Comparison of ENCODE assay signal across 30 cellular contexts in genomic region chr3:60095930-60096329, GRCh38.
"Had no signal": no experiment of that assay in that cellular context is flagged by ENCODE, and none has a peak within 500 bp of the region (broad histone marks: within the 10 kb centered on the region; RNA-seq: fewer than 3 reads in every experiment).

No MANE protein-coding gene starts in this region.

- H3K4me3 ChIP-seq: colonic mucosa, esophagus muscularis mucosa, gastroesophageal sphincter, heart left ventricle, hepatocyte, lung, mucosa of descending colon, ovary, sigmoid colon, spleen, thoracic aorta, tibial nerve, upper lobe of left lung had no signal

- H3K27ac Mint-ChIP-seq: dendritic cell treated with granulocyte-macrophage colony-stimulating factor and Interleukin-4, amounts not matched to agents 40 ng/mL and 50 ng/mL, for 4 days; endodermal cell; memory B cell; mesothelial cell of epicardium; stimulated activated memory B cell treated with anti-CD40 and anti-IgM and Interleukin-4, amounts not matched to agents 10 μg/mL and 1 μg/mL and 100 μg/mL, for 72 hours; stimulated activated naive CD8-positive, alpha-beta T cell treated with anti-CD3 and anti-CD28 coated beads, Interleukin-15, Interleukin-2, amounts not matched to agents 100 ng/mL and 50 ng/mL, for 24 hours had no signal

- H3K4me1 Mint-ChIP-seq: memory B cell; nephron; stimulated activated memory B cell treated with anti-CD40 and anti-IgM and Interleukin-4, amounts not matched to agents 10 μg/mL and 1 μg/mL and 100 μg/mL, for 72 hours had no signal

- H3K27ac ChIP-seq: colonic mucosa, esophagus muscularis mucosa, foreskin keratinocyte, gastroesophageal sphincter, heart left ventricle, hepatocyte, ovary, sigmoid colon, spleen, thoracic aorta, tibial nerve, upper lobe of left lung had no signal

- ATAC-seq: foreskin keratinocyte; gastroesophageal sphincter; heart left ventricle; left lobe of liver; mucosa of descending colon; right cardiac atrium; stimulated activated memory B cell treated with anti-CD40 and anti-IgM and Interleukin-4, amounts not matched to agents 10 μg/mL and 1 μg/mL and 100 μg/mL, for 72 hours had no signal

- H3K4me1 ChIP-seq: colonic mucosa, esophagus muscularis mucosa, foreskin keratinocyte, gastroesophageal sphincter, heart left ventricle, sigmoid colon, spleen, tibial nerve, upper lobe of left lung had no signal

- H3K36me3 Mint-ChIP-seq: mesothelial cell of epicardium; naive B cell; stimulated activated memory B cell treated with anti-CD40 and anti-IgM and Interleukin-4, amounts not matched to agents 10 μg/mL and 1 μg/mL and 100 μg/mL, for 72 hours had no signal

- H3K9me3 Mint-ChIP-seq: dendritic cell treated with granulocyte-macrophage colony-stimulating factor and Interleukin-4, amounts not matched to agents 40 ng/mL and 50 ng/mL, for 4 days; endodermal cell; stimulated activated naive CD8-positive, alpha-beta T cell treated with anti-CD3 and anti-CD28 coated beads, Interleukin-15, Interleukin-2, amounts not matched to agents 100 ng/mL and 50 ng/mL, for 24 hours had no signal

- H3K36me3 ChIP-seq: colonic mucosa, esophagus muscularis mucosa, gastroesophageal sphincter, heart left ventricle, ovary, sigmoid colon, spleen, thoracic aorta, tibial nerve, upper lobe of left lung had no signal

- H3K27me3 ChIP-seq: colonic mucosa, esophagus muscularis mucosa, foreskin keratinocyte, gastroesophageal sphincter, heart left ventricle, hepatocyte, ovary, sigmoid colon, spleen, tibial nerve, upper lobe of left lung had no signal

- FAIRE-seq: endothelial cell of umbilical vein, kidney, urothelium cell line had no signal

- H3K9me3 ChIP-seq: colonic mucosa, heart left ventricle, mucosa of descending colon, ovary, sigmoid colon, thoracic aorta, upper lobe of left lung had no signal

- H3K27me3 Mint-ChIP-seq: stimulated activated naive CD8-positive, alpha-beta T cell treated with anti-CD3 and anti-CD28 coated beads, Interleukin-15, Interleukin-2, amounts not matched to agents 100 ng/mL and 50 ng/mL, for 24 hours had no signal

- DNase-seq: colonic mucosa; effector CD8-positive, alpha-beta T cell; foreskin keratinocyte; heart left ventricle; kidney; mucosa of descending colon; naive B cell; nucleus accumbens; ovary; right cardiac atrium; sigmoid colon; spleen; stimulated activated CD4-positive, alpha-beta T cell treated with anti-CD3 and anti-CD28 coated beads, Interleukin-4, amount 100 ng/mL, for 4 hours had no signal

- H3K4me3 Mint-ChIP-seq: dendritic cell treated with granulocyte-macrophage colony-stimulating factor and Interleukin-4, amounts not matched to agents 40 ng/mL and 50 ng/mL, for 4 days; endodermal cell; memory B cell; mesothelial cell of epicardium; nephron; stimulated activated memory B cell treated with anti-CD40 and anti-IgM and Interleukin-4, amounts not matched to agents 10 μg/mL and 1 μg/mL and 100 μg/mL, for 72 hours; stimulated activated naive CD8-positive, alpha-beta T cell treated with anti-CD3 and anti-CD28 coated beads, Interleukin-15, Interleukin-2, amounts not matched to agents 100 ng/mL and 50 ng/mL, for 24 hours had no signal
